In genomic region chr13:109918179-109918651, GRCh38 we compare ENCODE assay signal across 15 cellular contexts.
DNase-seq lines count a peak whose midpoint lies in the region; ATAC-seq and TF ChIP-seq lines count a peak whose summit lies in the region.
"Had no signal": no experiment of that assay in that cellular context is flagged by ENCODE, and none has a peak within 500 bp of the region (broad histone marks: within the 10 kb centered on the region; RNA-seq: fewer than 3 reads in every experiment).

No MANE protein-coding gene starts in this region.

- H2AFZ ChIP-seq in ACC112 (ENCODE audit: low read length, unreplicated experiment) (peak overlapping the region; percentile 32), neural progenitor cell (replicated peaks) (no peak overlapping the region)

- no peaks in the 10 kb centered on the region for H3F3A ChIP-seq in neural progenitor cell (ENCODE audit: low read depth)

- H3K4me3 ChIP-seq in ACC112 (ENCODE audit: low read depth, low read length) (no peak overlapping the region), brain microvascular endothelial cell (ENCODE audit: low read depth, low read length) (no peak overlapping the region), neural progenitor cell (no peak overlapping the region)
- H3K4me3 ChIP-seq: adrenal gland had no signal

- H3K9me3 ChIP-seq in neural progenitor cell (ENCODE audit: low read depth): no peaks in the 10 kb centered on the region
- H3K9me3 ChIP-seq: adrenal gland had no signal

- H3K4me1 Mint-ChIP-seq in neural progenitor cell: no peaks in the 10 kb centered on the region
- no peaks in the 10 kb centered on the region for H3K4me1 Mint-ChIP-seq in stimulated activated effector memory CD8-positive, alpha-beta T cell treated with anti-CD3 and anti-CD28 coated beads, Interleukin-12 subunit alpha, Interleukin-12 subunit beta, amount 100 ng/mL, for 72 hours

- no peaks in the 10 kb centered on the region for H3K9me3 Mint-ChIP-seq in neural progenitor cell
- H3K9me3 Mint-ChIP-seq in stimulated activated effector memory CD8-positive, alpha-beta T cell treated with anti-CD3 and anti-CD28 coated beads, Interleukin-12 subunit alpha, Interleukin-12 subunit beta, amount 100 ng/mL, for 72 hours: peaks cover 3% of the 10 kb centered on the region
- H3K9me3 Mint-ChIP-seq: dendritic cell treated with granulocyte-macrophage colony-stimulating factor and Interleukin-4, amounts not matched to agents 40 ng/mL and 50 ng/mL, for 4 days had no signal

- DNase-seq in HCEC 1CT: peak; percentile 52
- DNase-seq in brain microvascular endothelial cell: peak; percentile 32
- DNase-seq in neural progenitor cell (ENCODE audit: low spot score): peak; percentile 30
- no peak for DNase-seq in kidney glomerular epithelial cell (lab: John Stamatoyannopoulos, UW)
- DNase-seq in stimulated activated effector memory CD8-positive, alpha-beta T cell treated with anti-CD3 and anti-CD28 coated beads, Interleukin-12 subunit alpha, Interleukin-12 subunit beta, amount 100 ng/mL, for 72 hours (ENCODE audit: low spot score in 2 of 2): no peak
- DNase-seq in NCI-H510A treated with DMSO at 0.1 percent for 48 hours (lab: John Stamatoyannopoulos, UW): no peak
- DNase-seq: activated CD4-positive, alpha-beta T cell treated with anti-CD3 and anti-CD28 coated beads for 1 hour; activated T-cell treated with anti-CD3 and anti-CD28 coated beads, Interleukin-2, amount 50 U/mL, for 48 hours; NCI-H1417; NCI-H2227 treated with DMSO at 0.1 percent for 48 hours; SW 1271 had no signal

- TF ChIP-seq CTCF in brain microvascular endothelial cell (IDR thresholded peaks at IDR 0.05; ENCODE audit: low read depth, low read length, missing control alignments): no peak
- TF ChIP-seq CTCF in neural progenitor cell (IDR thresholded peaks at IDR 0.05): no peak

- in situ Hi-C loops in brain microvascular endothelial cell (cut with HindIII; ENCODE audit: low pct_ligation_motif_present, low sequenced_read_pairs): no loop called here

- H3K79me2 ChIP-seq in ACC112 (ENCODE audit: control insufficient read depth, insufficient read depth, low read length, unreplicated experiment): no peaks in the 10 kb centered on the region
- H3K79me2 ChIP-seq in neural progenitor cell (ENCODE audit: low read depth): no peaks in the 10 kb centered on the region

- H4K20me1 ChIP-seq in neural progenitor cell (ENCODE audit: low read depth): no peaks in the 10 kb centered on the region

- no peak overlapping the region for H3K9ac ChIP-seq in neural progenitor cell

- H3K36me3 Mint-ChIP-seq in neural progenitor cell: no peaks in the 10 kb centered on the region
- H3K36me3 Mint-ChIP-seq in stimulated activated effector memory CD8-positive, alpha-beta T cell treated with anti-CD3 and anti-CD28 coated beads, Interleukin-12 subunit alpha, Interleukin-12 subunit beta, amount 100 ng/mL, for 72 hours: no peaks in the 10 kb centered on the region

- no peak overlapping the region for H3K27ac ChIP-seq in ACC112 (ENCODE audit: low read depth, low read length)
- H3K27ac ChIP-seq in brain microvascular endothelial cell: no peak overlapping the region
- no peak overlapping the region for H3K27ac ChIP-seq in neural progenitor cell
- H3K27ac ChIP-seq: adrenal gland had no signal

- H3K27me3 Mint-ChIP-seq in neural progenitor cell (ENCODE audit: insufficient read depth, low read depth): peaks cover 2% of the 10 kb centered on the region
- H3K27me3 Mint-ChIP-seq: dendritic cell treated with granulocyte-macrophage colony-stimulating factor and Interleukin-4, amounts not matched to agents 40 ng/mL and 50 ng/mL, for 4 days had no signal

- no peaks in the 10 kb centered on the region for H3K27me3 ChIP-seq in ACC112 (ENCODE audit: insufficient read depth, low read length)
- no peaks in the 10 kb centered on the region for H3K27me3 ChIP-seq in brain microvascular endothelial cell (replicated peaks)
- no peaks in the 10 kb centered on the region for H3K27me3 ChIP-seq in neural progenitor cell
- H3K27me3 ChIP-seq: adrenal gland had no signal

- no peak overlapping the region for H3K4me3 Mint-ChIP-seq in neural progenitor cell
- no peak overlapping the region for H3K4me3 Mint-ChIP-seq in stimulated activated effector memory CD8-positive, alpha-beta T cell treated with anti-CD3 and anti-CD28 coated beads, Interleukin-12 subunit alpha, Interleukin-12 subunit beta, amount 100 ng/mL, for 72 hours
- H3K4me3 Mint-ChIP-seq: dendritic cell treated with granulocyte-macrophage colony-stimulating factor and Interleukin-4, amounts not matched to agents 40 ng/mL and 50 ng/mL, for 4 days had no signal

- H3K4me1 ChIP-seq in ACC112 (ENCODE audit: control insufficient read depth, insufficient read depth, low read length, unreplicated experiment) (peaks cover 27% of the 10 kb centered on the region), neural progenitor cell (no peaks in the 10 kb centered on the region)
- H3K4me1 ChIP-seq: adrenal gland had no signal

- no peak overlapping the region for H3K27ac Mint-ChIP-seq in neural progenitor cell
- H3K27ac Mint-ChIP-seq in stimulated activated effector memory CD8-positive, alpha-beta T cell treated with anti-CD3 and anti-CD28 coated beads, Interleukin-12 subunit alpha, Interleukin-12 subunit beta, amount 100 ng/mL, for 72 hours: no peak overlapping the region
- H3K27ac Mint-ChIP-seq: dendritic cell treated with granulocyte-macrophage colony-stimulating factor and Interleukin-4, amounts not matched to agents 40 ng/mL and 50 ng/mL, for 4 days had no signal

- no peak overlapping the region for H3K4me2 ChIP-seq in neural progenitor cell

- H3K36me3 ChIP-seq in ACC112 (ENCODE audit: insufficient read depth, low read length) (no peaks in the 10 kb centered on the region), brain microvascular endothelial cell (replicated peaks) (no peaks in the 10 kb centered on the region), neural progenitor cell (no peaks in the 10 kb centered on the region)
- H3K36me3 ChIP-seq: adrenal gland had no signal

- no peak for ATAC-seq in GM21576 (IDR thresholded peaks at IDR 0.05; ENCODE audit: unreplicated experiment)
- ATAC-seq in stimulated activated effector memory CD8-positive, alpha-beta T cell treated with anti-CD3 and anti-CD28 coated beads, Interleukin-12 subunit alpha, Interleukin-12 subunit beta, amount 100 ng/mL, for 72 hours: no peak

Comparison
In these comparisons a context has a peak if more than half of its experiments do, and no peak if none do; other contexts are left out.
1. DNase-seq: peak in HCEC 1CT (single experiment), brain microvascular endothelial cell (single experiment) and neural progenitor cell (single experiment); none in kidney glomerular epithelial cell (single experiment), stimulated activated effector memory CD8-positive, alpha-beta T cell treated with anti-CD3 and anti-CD28 coated beads, Interleukin-12 subunit alpha, Interleukin-12 subunit beta, amount 100 ng/mL, for 72 hours (0 of 2) and NCI-H510A treated with DMSO at 0.1 percent for 48 hours (single experiment).